In the genomic region with DNA sequence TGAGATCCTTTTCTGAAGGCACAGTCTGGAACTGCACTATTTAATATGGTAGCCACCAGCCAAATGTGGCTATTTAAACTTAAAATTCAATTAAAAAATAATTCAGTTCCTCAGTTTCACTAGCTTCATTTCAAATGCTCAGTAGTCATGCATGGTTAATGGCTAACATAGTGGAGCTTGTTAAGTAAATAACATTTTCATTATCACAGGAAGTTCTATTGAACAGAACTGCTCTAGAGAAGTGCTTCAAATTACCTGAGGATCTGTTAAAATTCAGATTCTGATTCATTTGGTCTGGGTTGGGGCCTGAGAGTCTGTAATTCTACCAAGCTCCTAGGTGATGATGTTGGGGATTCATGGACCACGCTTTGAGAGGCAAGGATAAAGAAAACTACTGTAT, we compare ENCODE assay signal across 12 cellular contexts.
"Had no signal": no experiment of that assay in that cellular context is flagged by ENCODE, and none has a peak within 500 bp of the region (broad histone marks: within the 10 kb centered on the region; RNA-seq: fewer than 3 reads in every experiment).

No MANE protein-coding gene starts in this region.

- DNase-seq: effector memory CD8-positive, alpha-beta T cell; glutamatergic neuron; immature natural killer cell; mammary epithelial cell; naive thymus-derived CD4-positive, alpha-beta T cell; nephron progenitor cell; small intestine; stimulated activated CD4-positive, alpha-beta T cell treated with anti-CD3 and anti-CD28 coated beads, Interleukin-4, amount 100 ng/mL, for 1 hour; stimulated activated CD8-positive, alpha-beta memory T cell treated with anti-CD3 and anti-CD28 coated beads, Interleukin-4, amount 100 ng/mL, for 48 hours; stimulated activated naive CD8-positive, alpha-beta T cell treated with anti-CD3 and anti-CD28 coated beads, Interleukin-15, Interleukin-2, amounts not matched to agents 100 U/mL and 50 U/mL, for 24 hours; testis had no signal

- ATAC-seq: effector memory CD8-positive, alpha-beta T cell; gastroesophageal sphincter; naive thymus-derived CD4-positive, alpha-beta T cell; stimulated activated naive CD8-positive, alpha-beta T cell treated with anti-CD3 and anti-CD28 coated beads, Interleukin-15, Interleukin-2, amounts not matched to agents 100 U/mL and 50 U/mL, for 24 hours had no signal
